In the genomic region with DNA sequence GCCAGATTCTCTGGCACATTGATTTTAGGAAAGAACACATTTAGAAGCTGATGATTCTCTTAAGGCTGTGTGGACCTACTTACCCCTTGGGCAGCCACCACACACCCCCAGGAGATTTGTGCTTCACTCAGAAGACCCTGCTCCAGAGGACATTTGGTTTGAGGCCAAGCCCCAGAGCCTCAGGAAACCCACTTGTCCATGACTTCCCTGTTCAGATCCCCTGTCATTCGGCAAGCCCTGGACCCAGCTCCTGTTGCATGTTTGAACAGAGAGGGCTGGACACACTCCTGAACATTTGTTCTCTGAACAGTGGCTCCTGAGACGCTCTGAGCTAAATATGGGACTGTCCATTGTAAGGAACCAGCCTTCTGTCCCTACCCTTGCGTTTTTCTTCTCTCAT, we compare ENCODE assay signal across 33 cellular contexts.
DNase-seq lines count a peak whose midpoint lies in the region; ATAC-seq, FAIRE-seq and TF ChIP-seq lines count a peak whose summit lies in the region.
"Had no signal": no experiment of that assay in that cellular context is flagged by ENCODE, and none has a peak within 500 bp of the region (broad histone marks: within the 10 kb centered on the region; RNA-seq: fewer than 3 reads in every experiment).

No MANE protein-coding gene starts in this region.

- CTCF ChIA-PET in Caco-2 (lab: Charles Lee): no interaction called here

- no peak overlapping the region for H3K4me3 ChIP-seq in heart left ventricle
- H3K4me3 ChIP-seq in bronchial epithelial cell (ENCODE audit: low read depth, low read length): no peak overlapping the region
- no peak overlapping the region for H3K4me3 ChIP-seq in Caco-2 (ENCODE audit: low read depth, low read length)
- H3K4me3 ChIP-seq: colonic mucosa, PC-9, skin epidermis had no signal

- TF ChIP-seq CTCF in heart left ventricle (IDR thresholded peaks at IDR 0.05) (no peak), bronchial epithelial cell (IDR thresholded peaks at IDR 0.05; ENCODE audit: insufficient read depth, low read length, severe bottlenecking) (no peak), osteocyte (IDR thresholded peaks at IDR 0.05) (no peak), Caco-2 (IDR thresholded peaks at IDR 0.05; ENCODE audit: insufficient read depth in 1 of 2, low read depth in 1 of 2, low read length in 1 of 2, severe bottlenecking in 1 of 2, unreplicated experiment in 1 of 2) (no peak)

- ATAC-seq in heart left ventricle: no peak
- no peak for ATAC-seq in HG03280 (IDR thresholded peaks at IDR 0.05; ENCODE audit: unreplicated experiment)
- ATAC-seq: left ventricle myocardium superior, T-helper 17 cell had no signal

- H3K9me3 ChIP-seq in heart left ventricle: no peaks in the 10 kb centered on the region
- H3K9me3 ChIP-seq in Caco-2: no peaks in the 10 kb centered on the region
- H3K9me3 ChIP-seq: colonic mucosa had no signal

- TF ChIP-seq POLR2A in heart left ventricle (IDR thresholded peaks at IDR 0.05): no peak

- H3K4me1 ChIP-seq in heart left ventricle (peaks cover 8 to 46% (median 37%) of the 10 kb centered on the region in 12 donors), Caco-2 (no peaks in the 10 kb centered on the region)
- H3K4me1 ChIP-seq: colonic mucosa had no signal

- intact Hi-C loops in cardiac septum (cut with DNase I) (no loop called here), heart left ventricle (cut with DNase I) (loop anchor here in 1 of 10 donors (10.0 kb wide), 1 partner anchor 121 kb away; the partner anchor contains the start of gene ZNF618), Caco-2 (cut with micrococcal nuclease; ENCODE audit: unreplicated experiment) (no loop called here)

- no peaks in the 10 kb centered on the region for H3K27me3 Mint-ChIP-seq in osteocyte (ENCODE audit: unreplicated experiment)
- no peaks in the 10 kb centered on the region for H3K27me3 Mint-ChIP-seq in Caco-2 (ENCODE audit: insufficient read depth, unreplicated experiment)
- H3K27me3 Mint-ChIP-seq: activated CD4-positive, alpha-beta memory T cell treated with anti-CD3 and anti-CD28 coated beads, Interleukin-2, amount 10 ng/mL, durations not matched to agents 7 days and 5 days had no signal

- H3K27me3 ChIP-seq in heart left ventricle: no peaks in the 10 kb centered on the region
- no peaks in the 10 kb centered on the region for H3K27me3 ChIP-seq in bronchial epithelial cell (ENCODE audit: control insufficient read depth, insufficient read depth, low read length)
- H3K27me3 ChIP-seq in Caco-2 (replicated peaks; ENCODE audit: control insufficient read depth, insufficient read depth, low read length): no peaks in the 10 kb centered on the region
- H3K27me3 ChIP-seq: colonic mucosa had no signal

- peak; percentile 68 for FAIRE-seq in bronchial epithelial cell (lab: Jason Lieb, UNC)
- FAIRE-seq: GM12891, islet of Langerhans, TTC549, urothelium cell line had no signal

- H3K4me3 Mint-ChIP-seq in osteocyte (ENCODE audit: unreplicated experiment): no peak overlapping the region
- H3K4me3 Mint-ChIP-seq in Caco-2 (ENCODE audit: unreplicated experiment): no peak overlapping the region
- H3K4me3 Mint-ChIP-seq: activated CD4-positive, alpha-beta memory T cell treated with anti-CD3 and anti-CD28 coated beads, Interleukin-2, amount 10 ng/mL, durations not matched to agents 7 days and 5 days; activated naive CD8-positive, alpha-beta T cell treated with anti-CD3 and anti-CD28 coated beads, Interleukin-2, amount 10 ng/mL, durations not matched to agents 7 days and 5 days; T-helper 17 cell had no signal

- no peak overlapping the region for H3K27ac Mint-ChIP-seq in osteocyte (ENCODE audit: unreplicated experiment)
- H3K27ac Mint-ChIP-seq in Caco-2 (ENCODE audit: unreplicated experiment): no peak overlapping the region
- H3K27ac Mint-ChIP-seq: activated CD4-positive, alpha-beta memory T cell treated with anti-CD3 and anti-CD28 coated beads, Interleukin-2, amount 10 ng/mL, durations not matched to agents 7 days and 5 days; activated naive CD8-positive, alpha-beta T cell treated with anti-CD3 and anti-CD28 coated beads, Interleukin-2, amount 10 ng/mL, durations not matched to agents 7 days and 5 days; T-helper 17 cell had no signal

- H3K27ac ChIP-seq in heart left ventricle: no peak overlapping the region
- H3K27ac ChIP-seq: colonic mucosa, KMS-11, PC-9, skin epidermis had no signal

- H3K9me3 Mint-ChIP-seq in osteocyte (ENCODE audit: unreplicated experiment): no peaks in the 10 kb centered on the region
- no peaks in the 10 kb centered on the region for H3K9me3 Mint-ChIP-seq in Caco-2 (ENCODE audit: unreplicated experiment)
- H3K9me3 Mint-ChIP-seq: activated CD4-positive, alpha-beta memory T cell treated with anti-CD3 and anti-CD28 coated beads, Interleukin-2, amount 10 ng/mL, durations not matched to agents 7 days and 5 days; activated naive CD8-positive, alpha-beta T cell treated with anti-CD3 and anti-CD28 coated beads, Interleukin-2, amount 10 ng/mL, durations not matched to agents 7 days and 5 days had no signal

- H3K36me3 Mint-ChIP-seq in osteocyte (ENCODE audit: unreplicated experiment) (peaks cover 15% of the 10 kb centered on the region), Caco-2 (ENCODE audit: insufficient read depth, unreplicated experiment) (no peaks in the 10 kb centered on the region)
- H3K36me3 Mint-ChIP-seq: activated naive CD8-positive, alpha-beta T cell treated with anti-CD3 and anti-CD28 coated beads, Interleukin-2, amount 10 ng/mL, durations not matched to agents 7 days and 5 days had no signal

- DNase-seq in cardiac septum (ENCODE audit: low spot score) (peak; percentile 69), heart left ventricle (no peak), bronchial epithelial cell (ENCODE audit: low read depth) (no peak), osteocyte (ENCODE audit: extremely low spot score, unreplicated experiment) (peak; percentile 38), Caco-2 (no peak), DMS153 treated with DMSO at 0.1 percent for 48 hours (lab: John Stamatoyannopoulos, UW; ENCODE audit: unreplicated experiment) (no peak)
- DNase-seq: activated CD4-positive, alpha-beta memory T cell treated with anti-CD3 and anti-CD28 coated beads, Interleukin-2, amount 10 ng/mL, durations not matched to agents 7 days and 5 days; activated CD4-positive, alpha-beta T cell treated with anti-CD3 and anti-CD28 coated beads for 1 hour; activated gamma-delta T cell treated with Interleukin-2 at 50 U/mL for 16 hours; activated naive CD8-positive, alpha-beta T cell treated with anti-CD3 and anti-CD28 coated beads, Interleukin-2, amount 10 ng/mL, durations not matched to agents 7 days and 5 days; activated T-cell treated with anti-CD3 and anti-CD28 coated beads for 4 hours; colonic mucosa; DMS153; effector memory CD4-positive, alpha-beta T cell; glutamatergic neuron; HCEC 1CT; left ventricle myocardium superior; MM.1S; NCI-H1930; NCI-H2227 treated with DMSO at 0.1 percent for 48 hours; NCI-H526; occipital lobe; PC-9; SHP77; stimulated activated naive CD4-positive, alpha-beta T cell; T-helper 17 cell had no signal

- BruUV-seq in Caco-2 (replicated peaks; lab: Mats Ljungman, UMichigan): no TSS peak

- 81 to 86% (median 82%) methylated on average over 3 of the region's 3 CpGs for WGBS in heart left ventricle, 4 donors

- peaks cover 12% of the 10 kb centered on the region for H3K4me1 Mint-ChIP-seq in osteocyte (ENCODE audit: unreplicated experiment)
- H3K4me1 Mint-ChIP-seq in Caco-2 (ENCODE audit: low read depth, unreplicated experiment): no peaks in the 10 kb centered on the region
- H3K4me1 Mint-ChIP-seq: activated CD4-positive, alpha-beta memory T cell treated with anti-CD3 and anti-CD28 coated beads, Interleukin-2, amount 10 ng/mL, durations not matched to agents 7 days and 5 days had no signal

- POLR2A ChIA-PET in Caco-2 (lab: Charles Lee): no interaction called here

- H3K36me3 ChIP-seq in heart left ventricle: peaks cover 0 to 4% (median 0%) of the 10 kb centered on the region in 9 donors
- H3K36me3 ChIP-seq in bronchial epithelial cell (ENCODE audit: control insufficient read depth, insufficient read depth, low read length): no peaks in the 10 kb centered on the region
- H3K36me3 ChIP-seq in Caco-2 (ENCODE audit: control insufficient read depth, insufficient read depth, low read length): no peaks in the 10 kb centered on the region
- H3K36me3 ChIP-seq: colonic mucosa had no signal

Comparison
In these comparisons a context has a peak if more than half of its experiments do, and no peak if none do; other contexts are left out.
1. DNase-seq: peak in cardiac septum (single experiment) and osteocyte (single experiment); none in heart left ventricle (0 of 5), bronchial epithelial cell (single experiment), Caco-2 (0 of 2) and DMS153 treated with DMSO at 0.1 percent for 48 hours (single experiment).